Comparison of ENCODE assay signal across 1 cellular context in genomic region chr2:27281855-27282559, GRCh38.
TF ChIP-seq lines count a peak whose summit lies in the region.

Gene TRIM54 (plus strand): TSS chr2:27282429. CDS start chr2:27282732, 303 bp downstream.

TF ChIP-seq in K562, 482 proteins besides CTCF, POLR2A, EP300 and RAD21:
- TF ChIP-seq ADNP (tag; IDR thresholded peaks at IDR 0.05) (no peak), HNRNPL (IDR thresholded peaks at IDR 0.05; ENCODE audit: low read depth, low read length) (no peak), PPARD (CRISPR knock-in tag; IDR thresholded peaks at IDR 0.05) (no peak), OTX1 (CRISPR knock-in tag; IDR thresholded peaks at IDR 0.05) (no peak), SLC30A9 (CRISPR knock-in tag; IDR thresholded peaks at IDR 0.05) (no peak), ZNF75A (CRISPR knock-in tag; IDR thresholded peaks at IDR 0.05) (no peak), ZNF24 (IDR thresholded peaks at IDR 0.05) (no peak), GATAD2A (IDR thresholded peaks at IDR 0.05) (no peak)
TF ChIP-seq in K562: peak in this region for 0.
